1 cellular context compared by ENCODE assay signal in the genomic region with DNA sequence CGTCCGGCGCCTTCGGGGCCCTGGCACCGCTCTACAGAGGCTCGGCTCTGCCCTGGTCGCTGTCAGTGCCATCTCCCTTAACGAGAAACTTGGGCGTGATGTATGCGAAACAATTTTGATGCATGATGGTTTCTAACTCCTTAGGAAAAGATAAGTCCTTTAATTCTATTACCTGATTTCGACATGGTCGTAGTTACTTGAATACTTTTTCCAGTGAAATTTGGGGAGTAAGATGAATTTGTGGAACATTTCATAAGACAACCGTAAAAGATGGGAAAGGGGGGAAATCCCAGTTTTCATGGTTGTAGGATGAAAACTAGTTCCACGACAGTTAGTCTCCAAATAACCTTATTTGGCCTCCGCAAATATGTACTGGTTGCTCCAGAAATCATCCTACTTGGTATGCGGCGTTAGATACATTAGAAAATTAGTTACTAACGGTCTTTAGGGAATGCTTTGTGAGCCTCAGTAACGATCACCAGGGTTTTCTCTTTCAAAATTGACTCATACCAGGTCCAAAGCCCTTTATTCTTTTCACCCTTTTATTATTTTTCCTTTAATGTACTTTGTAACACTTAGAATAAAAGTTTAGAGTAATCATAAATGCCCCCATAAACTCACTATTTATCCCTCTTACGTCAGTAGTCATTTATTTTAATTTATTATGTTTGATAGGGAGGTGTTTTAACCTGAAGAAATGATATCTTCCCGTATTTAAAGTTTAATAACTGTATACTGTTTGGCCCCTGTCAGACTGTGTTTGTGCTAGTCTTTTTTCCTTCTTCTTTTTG.
TF ChIP-seq lines count a peak whose summit lies in the region.

No MANE protein-coding gene starts in this region.

TF ChIP-seq in IMR-90, 13 proteins besides CTCF, POLR2A, EP300 and RAD21 (continued from another document):
- TF ChIP-seq, protein P1, sequence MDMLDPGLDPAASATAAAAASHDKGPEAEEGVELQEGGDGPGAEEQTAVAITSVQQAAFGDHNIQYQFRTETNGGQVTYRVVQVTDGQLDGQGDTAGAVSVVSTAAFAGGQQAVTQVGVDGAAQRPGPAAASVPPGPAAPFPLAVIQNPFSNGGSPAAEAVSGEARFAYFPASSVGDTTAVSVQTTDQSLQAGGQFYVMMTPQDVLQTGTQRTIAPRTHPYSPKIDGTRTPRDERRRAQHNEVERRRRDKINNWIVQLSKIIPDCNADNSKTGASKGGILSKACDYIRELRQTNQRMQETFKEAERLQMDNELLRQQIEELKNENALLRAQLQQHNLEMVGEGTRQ (IDR thresholded peaks at IDR 0.05; ENCODE audit: low read depth, low read length) = no peak
- TF ChIP-seq, protein P2, sequence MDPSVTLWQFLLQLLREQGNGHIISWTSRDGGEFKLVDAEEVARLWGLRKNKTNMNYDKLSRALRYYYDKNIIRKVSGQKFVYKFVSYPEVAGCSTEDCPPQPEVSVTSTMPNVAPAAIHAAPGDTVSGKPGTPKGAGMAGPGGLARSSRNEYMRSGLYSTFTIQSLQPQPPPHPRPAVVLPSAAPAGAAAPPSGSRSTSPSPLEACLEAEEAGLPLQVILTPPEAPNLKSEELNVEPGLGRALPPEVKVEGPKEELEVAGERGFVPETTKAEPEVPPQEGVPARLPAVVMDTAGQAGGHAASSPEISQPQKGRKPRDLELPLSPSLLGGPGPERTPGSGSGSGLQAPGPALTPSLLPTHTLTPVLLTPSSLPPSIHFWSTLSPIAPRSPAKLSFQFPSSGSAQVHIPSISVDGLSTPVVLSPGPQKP (IDR thresholded peaks at IDR 0.05; ENCODE audit: borderline replicate concordance, low read depth, low read length) = no peak
TF ChIP-seq in IMR-90: peak in this region for 0.
